ENCODE assay signal across 27 cellular contexts in genomic region chr22:25182131-25183110, GRCh38. TPM values are rescaled to one million over a fixed set of nuclear protein-coding genes. Genes with fewer than 3 reads are reported as not detected.
A peak's percentile ranks its signal among the peaks of the same experiment; 100 is the strongest.
DNase-seq lines count a peak whose midpoint lies in the region; ATAC-seq and TF ChIP-seq lines count a peak whose summit lies in the region.
"Had no signal": no experiment of that assay in that cellular context is flagged by ENCODE, and none has a peak within 500 bp of the region (broad histone marks: within the 10 kb centered on the region; RNA-seq: fewer than 3 reads in every experiment).

No MANE protein-coding gene starts in this region.

- CTCF ChIA-PET in RWPE1 (lab: Yijun Ruan, JAX): interaction anchor here (0.6 kb wide), 1 partner anchor 163 kb away, joined by 3 read pairs; no protein-coding TSS in a partner anchor
- CTCF ChIA-PET in CD8-positive, alpha-beta memory T cell (lab: Charles Lee): interaction anchor here (1.0 kb wide), 1 partner anchor 20 kb away, joined by 3 read pairs; no protein-coding TSS in a partner anchor

- H3K27me3 ChIP-seq in right lobe of liver (no peaks in the 10 kb centered on the region), tibial artery (no peaks in the 10 kb centered on the region)
- no peaks in the 10 kb centered on the region for H3K27me3 ChIP-seq in CD8-positive, alpha-beta memory T cell (ENCODE audit: insufficient read depth, low read length, poor library complexity, severe bottlenecking)
- H3K27me3 ChIP-seq: colonic mucosa had no signal

- H3K4me3 ChIP-seq in right lobe of liver (no peak overlapping the region), tibial artery (no peak overlapping the region)
- H3K4me3 ChIP-seq in CD8-positive, alpha-beta memory T cell (ENCODE audit: low read length): no peak overlapping the region
- H3K4me3 ChIP-seq: colonic mucosa had no signal

- 62% methylated on average over 6 of the region's 10 CpGs for WGBS in right lobe of liver (ENCODE audit: insufficient coverage, low coverage, low lambda C conversion rate, missing lambda C conversion rate)

- TF ChIP-seq POLR2A in right lobe of liver (IDR thresholded peaks at IDR 0.05): no peak

- DNase-seq in RWPE1 (ENCODE audit: low spot score) (no peak), endothelial cell (ENCODE audit: low spot score) (no peak), right lobe of liver (peak in 1 of 3 donors; percentile 73), tibial artery (peak; percentile 40 to 75), NCI-H1105 treated with DMSO at 0.1 percent for 48 hours (lab: John Stamatoyannopoulos, UW) (no peak), CD14-positive monocyte (ENCODE audit: low spot score) (no peak)
- DNase-seq in CD8-positive, alpha-beta memory T cell: no peak
- DNase-seq: activated CD4-positive, CD25-positive, alpha-beta regulatory T cell treated with anti-CD3 and anti-CD28 coated beads, Interleukin-2, amount 50 U/mL, for 72 hours; activated CD8-positive, alpha-beta T cell treated with anti-CD3 and anti-CD28 coated beads for 36 hours; activated effector memory CD4-positive, alpha-beta T cell treated with anti-CD3 and anti-CD28 coated beads, Interleukin-2, amount 50 U/mL, for 16 hours; CD4-positive, alpha-beta memory T cell; colonic mucosa; GDM1; H7; Kasumi-1; naive B cell; NCI-H187; NCI-H526; retina; stimulated activated CD4-positive, alpha-beta T cell treated with anti-CD3 and anti-CD28 coated beads, Interleukin-12 subunit alpha, Interleukin-12 subunit beta, amount 100 ng/mL, for 4 hours; stimulated activated CD4-positive, alpha-beta T cell treated with anti-CD3 and anti-CD28 coated beads, Interleukin-4, amount 100 ng/mL, for 4 hours; stimulated activated naive CD4-positive, alpha-beta T cell treated with Interleukin-2 at 50 U/mL for 16 hours; T-cell had no signal

- H3K4me3 Mint-ChIP-seq in endothelial cell (ENCODE audit: unreplicated experiment) (peak overlapping the region; percentile 45), CD14-positive monocyte (no peak overlapping the region)
- peak overlapping the region in 1 of 7 donors; percentile 38 for H3K4me3 Mint-ChIP-seq in CD8-positive, alpha-beta memory T cell
- H3K4me3 Mint-ChIP-seq: activated CD8-positive, alpha-beta T cell treated with anti-CD3 and anti-CD28 coated beads for 36 hours; brain; CD4-positive, alpha-beta memory T cell; T-cell had no signal

- H3K9me3 ChIP-seq in right lobe of liver (no peaks in the 10 kb centered on the region), tibial artery (peaks cover 0 to 4% (median 0%) of the 10 kb centered on the region in 3 donors)
- H3K9me3 ChIP-seq in CD8-positive, alpha-beta memory T cell (ENCODE audit: low read length): no peaks in the 10 kb centered on the region
- H3K9me3 ChIP-seq: colonic mucosa had no signal

- intact Hi-C loops in right lobe of liver (cut with DNase I): no loop called here
- intact Hi-C loops in tibial artery (cut with DNase I; ENCODE audit: low total_unique reads): no loop called here
- intact Hi-C loops in CD14-positive monocyte (cut with micrococcal nuclease): no loop called here

- TF ChIP-seq CTCF in RWPE1 (conservative IDR thresholded peaks at IDR 0.05; ENCODE audit: low read depth) (no peak), endothelial cell (IDR thresholded peaks at IDR 0.05; ENCODE audit: unreplicated experiment) (no peak), right lobe of liver (IDR thresholded peaks at IDR 0.05) (no peak), tibial artery (IDR thresholded peaks at IDR 0.05) (no peak), CD14-positive monocyte (IDR thresholded peaks at IDR 0.05) (no peak)

- ATAC-seq in right lobe of liver: peak; percentile 60 to 74 (median 66)
- ATAC-seq in GM19395 (IDR thresholded peaks at IDR 0.05; ENCODE audit: unreplicated experiment): no peak
- ATAC-seq: activated CD8-positive, alpha-beta T cell treated with anti-CD3 and anti-CD28 coated beads for 36 hours; T-cell had no signal

- peaks cover 0 to 47% (median 15%) of the 10 kb centered on the region in 4 donors for H3K36me3 ChIP-seq in right lobe of liver
- peaks cover 54 to 93% (median 81%) of the 10 kb centered on the region in 3 donors for H3K36me3 ChIP-seq in tibial artery
- no peaks in the 10 kb centered on the region for H3K36me3 ChIP-seq in CD8-positive, alpha-beta memory T cell (ENCODE audit: insufficient read depth, low read length)

- H3K27ac ChIP-seq in RWPE1 (peak overlapping the region; percentile 49), right lobe of liver (peak overlapping the region in 2 of 3 donors; percentile 40 to 64), tibial artery (peak overlapping the region; percentile 42 to 63)
- no peak overlapping the region for H3K27ac ChIP-seq in CD8-positive, alpha-beta memory T cell (ENCODE audit: low read depth, low read length)
- H3K27ac ChIP-seq: colonic mucosa had no signal

- H3K4me1 ChIP-seq in right lobe of liver: peaks cover 0 to 50% (median 22%) of the 10 kb centered on the region in 4 donors
- peaks cover 0 to 21% (median 6%) of the 10 kb centered on the region in 4 donors for H3K4me1 ChIP-seq in tibial artery
- no peaks in the 10 kb centered on the region for H3K4me1 ChIP-seq in CD8-positive, alpha-beta memory T cell (ENCODE audit: insufficient read depth, low read length)
- H3K4me1 ChIP-seq: colonic mucosa had no signal

- H3K4me1 Mint-ChIP-seq in endothelial cell (ENCODE audit: unreplicated experiment): peaks cover 8% of the 10 kb centered on the region
- no peaks in the 10 kb centered on the region for H3K4me1 Mint-ChIP-seq in CD14-positive monocyte
- no peaks in the 10 kb centered on the region for H3K4me1 Mint-ChIP-seq in CD8-positive, alpha-beta memory T cell
- H3K4me1 Mint-ChIP-seq: brain; CD4-positive, alpha-beta memory T cell; naive B cell; T-cell had no signal

- H3K36me3 Mint-ChIP-seq in endothelial cell (ENCODE audit: low read depth, unreplicated experiment) (peaks cover 60% of the 10 kb centered on the region), CD14-positive monocyte (no peaks in the 10 kb centered on the region)
- H3K36me3 Mint-ChIP-seq in CD8-positive, alpha-beta memory T cell: peaks cover 11 to 48% (median 20%) of the 10 kb centered on the region in 3 donors

- peak overlapping the region; percentile 4 for H3K27ac Mint-ChIP-seq in endothelial cell (ENCODE audit: unreplicated experiment)
- no peak overlapping the region for H3K27ac Mint-ChIP-seq in CD14-positive monocyte
- peak overlapping the region in 2 of 8 donors; percentile 29 to 71 for H3K27ac Mint-ChIP-seq in CD8-positive, alpha-beta memory T cell
- H3K27ac Mint-ChIP-seq: activated CD8-positive, alpha-beta T cell treated with anti-CD3 and anti-CD28 coated beads for 36 hours; brain; T-cell had no signal

- POLR2A ChIA-PET in RWPE1 (lab: Yijun Ruan, JAX; ENCODE audit: low non-redundant PET): no interaction called here
- POLR2A ChIA-PET in CD8-positive, alpha-beta memory T cell (lab: Charles Lee): interaction anchor here (0.7 kb wide), 1 partner anchor 101 kb away, joined by 3 read pairs; no protein-coding TSS in a partner anchor

- peaks cover 5% of the 10 kb centered on the region for H3K9me3 Mint-ChIP-seq in endothelial cell (ENCODE audit: unreplicated experiment)
- peaks cover 4 to 26% (median 12%) of the 10 kb centered on the region in 7 donors for H3K9me3 Mint-ChIP-seq in CD14-positive monocyte
- H3K9me3 Mint-ChIP-seq in CD8-positive, alpha-beta memory T cell: peaks cover 0 to 7% (median 0%) of the 10 kb centered on the region in 5 donors

- H3K27me3 Mint-ChIP-seq in endothelial cell (ENCODE audit: unreplicated experiment) (peaks cover 12% of the 10 kb centered on the region), CD14-positive monocyte (ENCODE audit: low read depth in 3 of 3) (peaks cover 0 to 5% (median 2%) of the 10 kb centered on the region in 3 donors)
- H3K27me3 Mint-ChIP-seq in CD8-positive, alpha-beta memory T cell: peaks cover 0 to 1% of the 10 kb centered on the region in 2 donors
- H3K27me3 Mint-ChIP-seq: activated CD8-positive, alpha-beta T cell treated with anti-CD3 and anti-CD28 coated beads for 36 hours; brain; CD4-positive, alpha-beta memory T cell; T-cell had no signal

RNA-seq across cellular contexts. Expression of gene CRYBB3, which starts 17.2 kb away (rescaled TPM):
- 0.97 TPM for total RNA-seq in endothelial cell (ENCODE audit: unreplicated experiment)
- under 1 TPM in 3 of 6 experiments, not detected in 3; 0.40 to 0.70 (median 0.69) TPM for total RNA-seq in right lobe of liver
- polyA plus RNA-seq in CD14-positive monocyte: not detected
- under 1 TPM; 0.26 to 0.47 TPM for total RNA-seq in CD8-positive, alpha-beta memory T cell
- polyA plus RNA-seq in CD8-positive, alpha-beta memory T cell: not detected
- total RNA-seq: activated CD8-positive, alpha-beta T cell treated with anti-CD3 and anti-CD28 coated beads for 36 hours; CD4-positive, alpha-beta memory T cell; fibroblast of lung; osteoblast had no signal
- polyA plus RNA-seq: CD4-positive, alpha-beta memory T cell; fibroblast of lung had no signal

RNA-seq across cellular contexts. Expression of gene CRYBB2, which starts 37.0 kb away (rescaled TPM):
- total RNA-seq in endothelial cell (ENCODE audit: unreplicated experiment) (1.9 TPM), right lobe of liver (not detected)
- polyA plus RNA-seq in CD14-positive monocyte: not detected
- not detected for total RNA-seq in CD8-positive, alpha-beta memory T cell
- polyA plus RNA-seq in CD8-positive, alpha-beta memory T cell: not detected
- total RNA-seq: activated CD8-positive, alpha-beta T cell treated with anti-CD3 and anti-CD28 coated beads for 36 hours; CD4-positive, alpha-beta memory T cell; colonic mucosa; fibroblast of lung; osteoblast; T-cell had no signal
- polyA plus RNA-seq: CD4-positive, alpha-beta memory T cell; fibroblast of lung had no signal

Comparison
In these comparisons a context has a peak if more than half of its experiments do, and no peak if none do; other contexts are left out.
1. DNase-seq: peak in tibial artery (2 of 2); none in RWPE1 (single experiment), endothelial cell (single experiment), NCI-H1105 treated with DMSO at 0.1 percent for 48 hours (single experiment), CD14-positive monocyte (single experiment) and CD8-positive, alpha-beta memory T cell (0 of 5).